Comparison of ENCODE assay signal across 24 cellular contexts in the genomic region with DNA sequence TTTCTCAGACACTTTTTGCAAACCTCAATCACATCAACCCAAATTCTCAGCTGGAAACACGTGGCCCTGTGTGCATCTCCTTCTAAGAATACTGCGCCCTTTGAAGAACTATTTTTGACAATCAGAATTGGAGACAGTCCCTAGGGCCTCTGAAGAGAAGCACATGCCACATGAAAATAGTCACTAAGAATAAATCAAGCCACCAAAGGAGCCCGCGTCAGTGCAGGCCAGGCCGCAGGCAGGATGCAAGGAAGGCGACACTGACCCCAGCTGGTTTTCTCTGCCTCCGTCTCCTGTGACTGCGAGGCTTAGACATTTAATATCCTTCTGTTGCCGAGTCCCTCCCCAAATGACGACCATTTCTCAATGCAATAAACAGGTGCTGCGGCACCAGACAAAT.
DNase-seq lines count a peak whose midpoint lies in the region; ATAC-seq and TF ChIP-seq lines count a peak whose summit lies in the region.
"Had no signal": no experiment of that assay in that cellular context is flagged by ENCODE, and none has a peak within 500 bp of the region (broad histone marks: within the 10 kb centered on the region; RNA-seq: fewer than 3 reads in every experiment).

No MANE protein-coding gene starts in this region.

- H3K9me3 Mint-ChIP-seq in endodermal cell (no peaks in the 10 kb centered on the region), nephron progenitor cell (no peaks in the 10 kb centered on the region)
- no peaks in the 10 kb centered on the region for H3K9me3 Mint-ChIP-seq in activated CD4-positive, alpha-beta T cell treated with anti-CD3 and anti-CD28 coated beads, Interleukin-2, amount 10 ng/mL, durations not matched to agents 7 days and 5 days

- TF ChIP-seq CTCF in AG10803 (conservative IDR thresholded peaks at IDR 0.05; ENCODE audit: low read length) = peak; percentile 28
- TF ChIP-seq CTCF in endodermal cell (conservative IDR thresholded peaks at IDR 0.05) = peak; percentile 36
- no peak for TF ChIP-seq CTCF in nephron progenitor cell (IDR thresholded peaks at IDR 0.05)

- peak; percentile 49 for DNase-seq in AG10803 (ENCODE audit: low read depth)
- peak; percentile 69 for DNase-seq in NCI-H1436 (lab: John Stamatoyannopoulos, UW)
- peak; percentile 65 for DNase-seq in endodermal cell
- DNase-seq in nephron progenitor cell = peak; percentile 49
- no peak for DNase-seq in activated CD4-positive, alpha-beta T cell treated with anti-CD3 and anti-CD28 coated beads, Interleukin-2, amount 10 ng/mL, durations not matched to agents 7 days and 5 days
- no peak for DNase-seq in NCI-H146 (lab: John Stamatoyannopoulos, UW)
- DNase-seq in activated CD4-positive, CD25-positive, alpha-beta regulatory T cell treated with anti-CD3 and anti-CD28 coated beads, Interleukin-2, amount 50 U/mL, for 72 hours = no peak
- DNase-seq: activated CD8-positive, alpha-beta memory T cell treated with anti-CD3 and anti-CD28 coated beads, Interleukin-2, amount 10 ng/mL, durations not matched to agents 7 days and 5 days; Caco-2; EL; H7; kidney; MG63; mucosa of descending colon; NCI-H1694 treated with DMSO at 0.1 percent for 48 hours; NCI-H446; ovary; stimulated activated CD8-positive, alpha-beta memory T cell treated with anti-CD3 and anti-CD28 coated beads, Interleukin-4, amount 100 ng/mL, for 48 hours; substantia nigra had no signal

- H3K27ac ChIP-seq in endodermal cell (ENCODE audit: low read depth, low read length) = no peak overlapping the region
- H3K27ac ChIP-seq: cardiac muscle cell, hepatocyte, ovary, SJSA1, skin epidermis had no signal

- ATAC-seq in HG03432 (IDR thresholded peaks at IDR 0.05; ENCODE audit: unreplicated experiment) = no peak
- ATAC-seq: activated CD8-positive, alpha-beta memory T cell treated with anti-CD3 and anti-CD28 coated beads, Interleukin-2, amount 10 ng/mL, durations not matched to agents 7 days and 5 days; mucosa of descending colon had no signal

- H3K27ac Mint-ChIP-seq in endodermal cell = no peak overlapping the region
- H3K27ac Mint-ChIP-seq in nephron progenitor cell = peak overlapping the region; percentile 88
- H3K27ac Mint-ChIP-seq in activated CD4-positive, alpha-beta T cell treated with anti-CD3 and anti-CD28 coated beads, Interleukin-2, amount 10 ng/mL, durations not matched to agents 7 days and 5 days = no peak overlapping the region
- H3K27ac Mint-ChIP-seq: activated CD8-positive, alpha-beta memory T cell treated with anti-CD3 and anti-CD28 coated beads, Interleukin-2, amount 10 ng/mL, durations not matched to agents 7 days and 5 days had no signal

- no peaks in the 10 kb centered on the region for H3K9me3 ChIP-seq in endodermal cell (ENCODE audit: control insufficient read depth, low read length)
- H3K9me3 ChIP-seq: Caco-2, MG63, mucosa of descending colon, ovary, SJSA1 had no signal

- POLR2A ChIA-PET in activated CD4-positive, alpha-beta T cell treated with anti-CD3 and anti-CD28 coated beads, Interleukin-2, amount 10 ng/mL, durations not matched to agents 7 days and 5 days (lab: Charles Lee) = no interaction called here

- CTCF ChIA-PET in activated CD4-positive, alpha-beta T cell treated with anti-CD3 and anti-CD28 coated beads, Interleukin-2, amount 10 ng/mL, durations not matched to agents 7 days and 5 days (lab: Charles Lee) = interaction anchor here (0.6 kb wide), 1 partner anchor 368 kb away, joined by 3 read pairs; no protein-coding TSS in a partner anchor

- H3K4me3 ChIP-seq in AG10803 (ENCODE audit: low read length) (no peak overlapping the region), endodermal cell (ENCODE audit: low read length) (no peak overlapping the region)
- H3K4me3 ChIP-seq: cardiac muscle cell, hepatocyte, MG63, mucosa of descending colon, ovary, SJSA1, skin epidermis had no signal

- no peak overlapping the region for H3K9ac ChIP-seq in endodermal cell (ENCODE audit: extremely low read depth, low read length, poor library complexity, severe bottlenecking)

- WGBS in endodermal cell (ENCODE audit: insufficient coverage in 1 of 2, insufficient read length in 1 of 2), 2 experiments = 88 to 91% methylated on average over 8 to 11 of the region's 11 CpGs

- H3K27me3 ChIP-seq in endodermal cell (ENCODE audit: control insufficient read depth, insufficient read depth, low read length, poor library complexity, severe bottlenecking) = no peaks in the 10 kb centered on the region
- H3K27me3 ChIP-seq: cardiac muscle cell, hepatocyte, MG63, ovary, SJSA1 had no signal

- H3K27me3 Mint-ChIP-seq in endodermal cell (ENCODE audit: insufficient read depth) (no peaks in the 10 kb centered on the region), nephron progenitor cell (ENCODE audit: low read depth, poor library complexity) (peaks cover 8% of the 10 kb centered on the region)
- no peaks in the 10 kb centered on the region for H3K27me3 Mint-ChIP-seq in activated CD4-positive, alpha-beta T cell treated with anti-CD3 and anti-CD28 coated beads, Interleukin-2, amount 10 ng/mL, durations not matched to agents 7 days and 5 days
- H3K27me3 Mint-ChIP-seq: activated CD8-positive, alpha-beta memory T cell treated with anti-CD3 and anti-CD28 coated beads, Interleukin-2, amount 10 ng/mL, durations not matched to agents 7 days and 5 days had no signal

- no peaks in the 10 kb centered on the region for H3K36me3 ChIP-seq in endodermal cell (ENCODE audit: control insufficient read depth, insufficient read depth, low read length)
- H3K36me3 ChIP-seq: cardiac muscle cell, MG63, ovary, SJSA1 had no signal

- H3K36me3 Mint-ChIP-seq in endodermal cell (ENCODE audit: low read depth) (no peaks in the 10 kb centered on the region), nephron progenitor cell (ENCODE audit: low read depth) (no peaks in the 10 kb centered on the region)
- H3K36me3 Mint-ChIP-seq in activated CD4-positive, alpha-beta T cell treated with anti-CD3 and anti-CD28 coated beads, Interleukin-2, amount 10 ng/mL, durations not matched to agents 7 days and 5 days (ENCODE audit: low read depth) = no peaks in the 10 kb centered on the region
- H3K36me3 Mint-ChIP-seq: activated CD8-positive, alpha-beta memory T cell treated with anti-CD3 and anti-CD28 coated beads, Interleukin-2, amount 10 ng/mL, durations not matched to agents 7 days and 5 days had no signal

- no peaks in the 10 kb centered on the region for H3K4me1 ChIP-seq in endodermal cell (ENCODE audit: control insufficient read depth, insufficient read depth, low read length)
- H3K4me1 ChIP-seq: Caco-2, SJSA1 had no signal

- no peaks in the 10 kb centered on the region for H3K4me1 Mint-ChIP-seq in endodermal cell
- peaks cover 40% of the 10 kb centered on the region for H3K4me1 Mint-ChIP-seq in nephron progenitor cell
- no peaks in the 10 kb centered on the region for H3K4me1 Mint-ChIP-seq in activated CD4-positive, alpha-beta T cell treated with anti-CD3 and anti-CD28 coated beads, Interleukin-2, amount 10 ng/mL, durations not matched to agents 7 days and 5 days
- H3K4me1 Mint-ChIP-seq: activated CD8-positive, alpha-beta memory T cell treated with anti-CD3 and anti-CD28 coated beads, Interleukin-2, amount 10 ng/mL, durations not matched to agents 7 days and 5 days had no signal

- H3K4me3 Mint-ChIP-seq in endodermal cell = no peak overlapping the region
- no peak overlapping the region for H3K4me3 Mint-ChIP-seq in nephron progenitor cell
- H3K4me3 Mint-ChIP-seq in activated CD4-positive, alpha-beta T cell treated with anti-CD3 and anti-CD28 coated beads, Interleukin-2, amount 10 ng/mL, durations not matched to agents 7 days and 5 days = no peak overlapping the region
- H3K4me3 Mint-ChIP-seq: activated CD8-positive, alpha-beta memory T cell treated with anti-CD3 and anti-CD28 coated beads, Interleukin-2, amount 10 ng/mL, durations not matched to agents 7 days and 5 days had no signal

Comparison
In these comparisons a context has a peak if more than half of its experiments do, and no peak if none do; other contexts are left out.
1. DNase-seq: peak in AG10803 (single experiment), NCI-H1436 (single experiment), endodermal cell (single experiment) and nephron progenitor cell (single experiment); none in activated CD4-positive, alpha-beta T cell treated with anti-CD3 and anti-CD28 coated beads, Interleukin-2, amount 10 ng/mL, durations not matched to agents 7 days and 5 days (single experiment), NCI-H146 (single experiment) and activated CD4-positive, CD25-positive, alpha-beta regulatory T cell treated with anti-CD3 and anti-CD28 coated beads, Interleukin-2, amount 50 U/mL, for 72 hours (single experiment).